ENCODE assay signal across 17 cellular contexts in the genomic region with DNA sequence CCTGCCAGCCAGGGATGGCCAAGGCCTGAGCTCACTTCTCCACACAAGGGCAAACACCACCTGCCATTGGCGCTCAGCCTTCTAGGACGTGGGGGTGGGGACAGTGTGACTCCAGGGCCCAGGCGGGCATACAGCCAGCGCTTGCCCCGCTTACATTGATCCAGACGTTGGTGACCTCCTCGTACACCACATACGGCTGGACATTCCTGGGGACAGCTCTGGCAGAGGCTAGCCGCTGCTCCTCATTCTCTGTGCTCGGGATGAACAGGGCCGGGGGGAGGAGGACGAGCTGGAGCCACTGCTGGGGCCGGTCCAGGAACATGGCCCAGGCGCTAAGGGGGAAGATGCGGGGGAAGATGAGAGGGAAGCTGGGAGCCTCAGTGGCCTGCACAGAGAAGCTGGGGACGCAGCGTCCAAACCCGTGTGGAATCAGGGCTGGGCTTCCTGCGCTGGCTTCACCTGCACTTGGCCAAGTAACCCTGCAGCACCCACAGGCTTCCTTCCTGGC. TPM values are rescaled to one million over a fixed set of nuclear protein-coding genes. Genes with fewer than 3 reads are reported as not detected.
DNase-seq lines count a peak whose midpoint lies in the region; ATAC-seq, FAIRE-seq and TF ChIP-seq lines count a peak whose summit lies in the region.
"Had no signal": no experiment of that assay in that cellular context is flagged by ENCODE, and none has a peak within 500 bp of the region (broad histone marks: within the 10 kb centered on the region; RNA-seq: fewer than 3 reads in every experiment).

No MANE protein-coding gene starts in this region.

- H3K36me3 ChIP-seq in esophagus squamous epithelium (peaks cover 25 to 100% (median 58%) of the 10 kb centered on the region in 3 donors), osteoblast (ENCODE audit: insufficient read depth, low read length) (peaks cover 69% of the 10 kb centered on the region)

- intact Hi-C loops in esophagus squamous epithelium (cut with DNase I) = no loop called here

- no peak for FAIRE-seq in A549 (lab: Jason Lieb, UNC)

- no peaks in the 10 kb centered on the region for H3K27me3 ChIP-seq in esophagus squamous epithelium
- H3K27me3 ChIP-seq in osteoblast (ENCODE audit: insufficient read depth, low read length) = no peaks in the 10 kb centered on the region
- H3K27me3 ChIP-seq: tibial nerve had no signal

- H3K4me1 ChIP-seq in A549 (peaks cover 33% of the 10 kb centered on the region), esophagus squamous epithelium (peaks cover 7 to 37% (median 16%) of the 10 kb centered on the region in 3 donors), osteoblast (ENCODE audit: insufficient read depth, low read length) (peaks cover 25% of the 10 kb centered on the region)

- no peak overlapping the region for H3K4me3 ChIP-seq in A549
- H3K4me3 ChIP-seq in esophagus squamous epithelium = no peak overlapping the region
- no peak overlapping the region for H3K4me3 ChIP-seq in osteoblast (ENCODE audit: insufficient read depth, low read length)
- H3K4me3 ChIP-seq: tibial nerve had no signal

- ATAC-seq in A549 = no peak
- no peak for ATAC-seq in HG02884 (IDR thresholded peaks at IDR 0.05; ENCODE audit: unreplicated experiment)
- no peak for ATAC-seq in activated CD4-positive, CD25-positive, alpha-beta regulatory T cell treated with anti-CD3 and anti-CD28 coated beads, Interleukin-2, amount 50 U/mL, for 24 hours
- ATAC-seq: natural killer cell had no signal

- POLR2A ChIA-PET in A549 (lab: Yijun Ruan, JAX) = interaction anchor here (1.0 kb wide), 1 partner anchor 18 kb away, joined by 5 read pairs; no protein-coding TSS in a partner anchor
- POLR2A ChIA-PET in RWPE1 (lab: Yijun Ruan, JAX; ENCODE audit: low non-redundant PET) = no interaction called here

- TF ChIP-seq EP300 in A549 (IDR thresholded peaks at IDR 0.05) = no peak

- DNase-seq in A549 (ENCODE audit: low read depth in 1 of 2, low spot score in 1 of 2) (no peak), RWPE1 (ENCODE audit: low spot score) (no peak), esophagus squamous epithelium (lab: John Stamatoyannopoulos, UW) (no peak), osteoblast (ENCODE audit: insufficient read length, low spot score, missing footprints) (no peak), NCI-H748 (lab: John Stamatoyannopoulos, UW; ENCODE audit: unreplicated experiment) (no peak)
- no peak for DNase-seq in activated CD4-positive, alpha-beta T cell treated with anti-CD3 and anti-CD28 coated beads, Interleukin-2, amount 50 U/mL, for 48 hours
- DNase-seq: activated CD8-positive, alpha-beta memory T cell treated with anti-CD3 and anti-CD28 coated beads, Interleukin-2, amount 50 U/mL, for 48 hours; activated naive CD8-positive, alpha-beta T cell treated with anti-CD3 and anti-CD28 coated beads, Interleukin-2, amount 10 ng/mL, durations not matched to agents 7 days and 5 days; DMS79; foreskin fibroblast; islet precursor cell; natural killer cell; SK-N-SH had no signal

- peak overlapping the region; percentile 68 to 85 for H3K27ac ChIP-seq in A549
- peak overlapping the region; percentile 100 for H3K27ac ChIP-seq in RWPE1
- peak overlapping the region; percentile 84 to 90 (median 86) for H3K27ac ChIP-seq in esophagus squamous epithelium
- peak overlapping the region; percentile 79 for H3K27ac ChIP-seq in osteoblast (ENCODE audit: low read depth, low read length)
- H3K27ac ChIP-seq: VCaP had no signal

- TF ChIP-seq POLR2A in A549 (IDR thresholded peaks at IDR 0.05; ENCODE audit: low read length) = no peak
- TF ChIP-seq POLR2A in esophagus squamous epithelium (IDR thresholded peaks at IDR 0.05) = no peak

- H2AFZ ChIP-seq in osteoblast (ENCODE audit: low read length) = no peak overlapping the region

- peaks cover 12% of the 10 kb centered on the region for H3K79me2 ChIP-seq in osteoblast (ENCODE audit: insufficient read depth, low read length)

- no peak for TF ChIP-seq RAD21 in A549 (conservative IDR thresholded peaks at IDR 0.05 in 1 of 2, IDR thresholded peaks at IDR 0.05 in 1 of 2)

- 93% methylated on average over 16 of the region's 19 CpGs for WGBS in A549 (ENCODE audit: missing lambda C conversion rate)
- 80 to 94% methylated on average over 11 to 13 of the region's 19 CpGs for WGBS in esophagus squamous epithelium, 2 donors

- TF ChIP-seq CTCF in A549 (IDR thresholded peaks at IDR 0.05) (no peak), RWPE1 (conservative IDR thresholded peaks at IDR 0.05; ENCODE audit: low read depth) (no peak), esophagus squamous epithelium (IDR thresholded peaks at IDR 0.05) (no peak), osteoblast (IDR thresholded peaks at IDR 0.05; ENCODE audit: extremely low read depth, low read depth, low read length) (no peak)

- H3K9me3 ChIP-seq in A549 (no peaks in the 10 kb centered on the region), esophagus squamous epithelium (no peaks in the 10 kb centered on the region), osteoblast (ENCODE audit: low read depth, low read length) (no peaks in the 10 kb centered on the region)
- H3K9me3 ChIP-seq: SK-N-SH, tibial nerve had no signal

- CTCF ChIA-PET in A549 (lab: Yijun Ruan, JAX) = no interaction called here
- CTCF ChIA-PET in RWPE1 (lab: Yijun Ruan, JAX) = interaction anchor here (1.0 kb wide), 1 partner anchor 27 kb away, joined by 3 read pairs; no protein-coding TSS in a partner anchor

- no peaks in the 10 kb centered on the region for H4K20me1 ChIP-seq in osteoblast (ENCODE audit: insufficient read depth, low read length)

- H3K4me2 ChIP-seq in A549 (peak overlapping the region; percentile 63), osteoblast (ENCODE audit: insufficient read depth, low read length) (no peak overlapping the region)
- H3K4me2 ChIP-seq: SK-N-SH had no signal

TF ChIP-seq in A549, 52 proteins besides CTCF, POLR2A, EP300 and RAD21:
- TF ChIP-seq, protein P1, sequence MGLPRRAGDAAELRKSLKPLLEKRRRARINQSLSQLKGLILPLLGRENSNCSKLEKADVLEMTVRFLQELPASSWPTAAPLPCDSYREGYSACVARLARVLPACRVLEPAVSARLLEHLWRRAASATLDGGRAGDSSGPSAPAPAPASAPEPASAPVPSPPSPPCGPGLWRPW (IDR thresholded peaks at IDR 0.05) = no peak
- TF ChIP-seq KDM1A (IDR thresholded peaks at IDR 0.05; ENCODE audit: low read depth) = no peak
- TF ChIP-seq, protein P2, sequence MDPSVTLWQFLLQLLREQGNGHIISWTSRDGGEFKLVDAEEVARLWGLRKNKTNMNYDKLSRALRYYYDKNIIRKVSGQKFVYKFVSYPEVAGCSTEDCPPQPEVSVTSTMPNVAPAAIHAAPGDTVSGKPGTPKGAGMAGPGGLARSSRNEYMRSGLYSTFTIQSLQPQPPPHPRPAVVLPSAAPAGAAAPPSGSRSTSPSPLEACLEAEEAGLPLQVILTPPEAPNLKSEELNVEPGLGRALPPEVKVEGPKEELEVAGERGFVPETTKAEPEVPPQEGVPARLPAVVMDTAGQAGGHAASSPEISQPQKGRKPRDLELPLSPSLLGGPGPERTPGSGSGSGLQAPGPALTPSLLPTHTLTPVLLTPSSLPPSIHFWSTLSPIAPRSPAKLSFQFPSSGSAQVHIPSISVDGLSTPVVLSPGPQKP (IDR thresholded peaks at IDR 0.05; ENCODE audit: low read depth, low read length) = no peak
- no peak for TF ChIP-seq ZFP36 (IDR thresholded peaks at IDR 0.05; ENCODE audit: borderline replicate concordance, partially characterized antibody)
- TF ChIP-seq ZSCAN20 (CRISPR knock-in tag; IDR thresholded peaks at IDR 0.05) = no peak
- TF ChIP-seq MAFK (IDR thresholded peaks at IDR 0.05; ENCODE audit: partially characterized antibody) = no peak
- TF ChIP-seq RARB (CRISPR knock-in tag; IDR thresholded peaks at IDR 0.05) = no peak
- TF ChIP-seq MAZ (IDR thresholded peaks at IDR 0.05; ENCODE audit: borderline replicate concordance, low read depth, low read length) = no peak
- TF ChIP-seq, protein P3, sequence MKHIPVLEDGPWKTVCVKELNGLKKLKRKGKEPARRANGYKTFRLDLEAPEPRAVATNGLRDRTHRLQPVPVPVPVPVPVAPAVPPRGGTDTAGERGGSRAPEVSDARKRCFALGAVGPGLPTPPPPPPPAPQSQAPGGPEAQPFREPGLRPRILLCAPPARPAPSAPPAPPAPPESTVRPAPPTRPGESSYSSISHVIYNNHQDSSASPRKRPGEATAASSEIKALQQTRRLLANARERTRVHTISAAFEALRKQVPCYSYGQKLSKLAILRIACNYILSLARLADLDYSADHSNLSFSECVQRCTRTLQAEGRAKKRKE (CRISPR knock-in tag; IDR thresholded peaks at IDR 0.05; ENCODE audit: low read depth) = no peak
TF ChIP-seq in A549: peak in this region for 0.

RNA-seq across cellular contexts. Expression of a gene that starts 25.1 kb away (rescaled TPM):
- 62.1 and 63.3 TPM in 2 replicates for polyA plus RNA-seq in A549 (2011; rRNA removed)
- polyA plus RNA-seq in A549 (2012; cell fraction: cytosol; rRNA removed) = 191 and 198 TPM in 2 replicates
- polyA plus RNA-seq in A549 (2012; cell fraction: nucleus; rRNA removed) = 105 and 146 TPM in 2 replicates
- 101 to 107 TPM (median 104 TPM) in 3 replicates for polyA plus RNA-seq in A549 (2017; fragmentation: RNase III; extraction: RNeasy Plus Mini Kit Qiagen cat#74134 plus additional on column Dnase treatment)
- 26.6 and 34.4 TPM in 2 replicates for polyA minus RNA-seq in A549 (2011; rRNA and poly(A)+ RNA removed)
- 10 to 100 TPM; 33.2 to 52.5 (median 41.5) TPM for total RNA-seq in esophagus squamous epithelium
- 152 and 161 TPM in 2 replicates for total RNA-seq in osteoblast

RNA-seq across cellular contexts. Expression of a gene that starts 28.4 kb away (rescaled TPM):
- 10.1 and 16.3 TPM in 2 replicates for polyA plus RNA-seq in A549 (2011; rRNA removed)
- polyA plus RNA-seq in A549 (2012; cell fraction: cytosol; rRNA removed) = 25.3 and 40.1 TPM in 2 replicates
- polyA plus RNA-seq in A549 (2012; cell fraction: nucleus; rRNA removed) = 59.4 and 64.0 TPM in 2 replicates
- polyA plus RNA-seq in A549 (2017; fragmentation: RNase III; extraction: RNeasy Plus Mini Kit Qiagen cat#74134 plus additional on column Dnase treatment) = 52.8 to 65.9 TPM (median 53.5 TPM) in 3 replicates
- polyA minus RNA-seq in A549 (2011; rRNA and poly(A)+ RNA removed) = 19.5 and 23.4 TPM in 2 replicates
- total RNA-seq in esophagus squamous epithelium = 10 to 100 TPM; 32.8 to 51.5 (median 47.7) TPM
- total RNA-seq in osteoblast = 26.5 and 30.4 TPM in 2 replicates

RNA-seq across cellular contexts. Expression of a gene that starts 56.0 kb away (rescaled TPM):
- 3.2 TPM in 2 replicates for polyA plus RNA-seq in A549 (2011; rRNA removed)
- polyA plus RNA-seq in A549 (2012; cell fraction: cytosol; rRNA removed) = 3.5 and 4.9 TPM in 2 replicates
- 3.0 TPM in 2 replicates for polyA plus RNA-seq in A549 (2012; cell fraction: nucleus; rRNA removed)
- 4.9 to 5.9 TPM (median 5.4 TPM) in 3 replicates for polyA plus RNA-seq in A549 (2017; fragmentation: RNase III; extraction: RNeasy Plus Mini Kit Qiagen cat#74134 plus additional on column Dnase treatment)
- polyA minus RNA-seq in A549 (2011; rRNA and poly(A)+ RNA removed) = 2.7 and 3.2 TPM in 2 replicates
- total RNA-seq in esophagus squamous epithelium = 1 to 10 TPM; 3.6 to 6.2 (median 4.4) TPM
- total RNA-seq in osteoblast = 1.8 TPM in 2 replicates
